In the genomic region with DNA sequence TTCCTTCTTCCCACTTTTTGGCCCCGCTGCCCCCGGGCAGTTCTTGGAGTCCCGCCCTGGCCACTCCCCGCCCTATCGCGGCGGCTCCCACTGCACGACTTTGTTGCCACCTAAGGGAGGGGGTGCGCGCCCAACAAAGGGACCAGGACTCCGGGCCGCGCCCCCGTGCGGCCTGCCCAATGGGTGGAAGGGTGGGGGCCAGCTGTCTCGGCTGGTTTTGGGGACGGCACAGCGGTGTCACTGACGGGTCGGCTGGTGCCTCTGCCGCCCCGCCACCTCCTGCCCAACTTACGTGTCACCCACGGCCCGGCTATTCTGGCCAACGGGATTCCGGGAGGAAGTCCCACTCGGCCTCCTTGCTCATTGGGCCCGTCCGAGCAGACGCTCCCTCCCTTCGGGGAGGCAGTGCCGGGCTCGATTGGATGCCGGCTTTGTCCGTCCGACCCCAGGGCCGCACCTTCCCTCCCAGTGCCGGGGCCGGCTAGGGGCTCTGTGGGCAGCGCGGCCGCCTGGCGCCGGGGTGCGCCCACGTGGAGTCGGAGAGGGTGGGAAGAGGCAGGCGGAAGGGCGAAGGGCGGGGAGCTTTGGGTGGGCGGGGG, we compare ENCODE assay signal across 8 cellular contexts. TPM values are rescaled to one million over a fixed set of nuclear protein-coding genes. Genes with fewer than 3 reads are reported as not detected.
A peak's percentile ranks its signal among the peaks of the same experiment; 100 is the strongest.
DNase-seq lines count a peak whose midpoint lies in the region; ATAC-seq, FAIRE-seq and TF ChIP-seq lines count a peak whose summit lies in the region.

Gene GOLIM4 (minus strand): TSS at position 314 of the 599 bp plus-strand sequence. CDS start 639 bp downstream, outside the sequence.

- peaks cover 0 to 7% (median 1%) of the 10 kb centered on the region in 4 experiments; a peak in 4 of 7 replicates for H3K4me1 ChIP-seq in H1 (replicated peaks in 1 of 4; ENCODE audit: control insufficient read depth in 3 of 4, insufficient read depth in 4 of 4, low read length in 3 of 4)

- H4K8ac ChIP-seq in H1 (ENCODE audit: extremely low read depth, insufficient read depth, low read length): peak within 1 kb of the TSS; percentile 57; the same call in 1 of the 2 replicates

- 0 out of 2 replicates have a peak within 1 kb of the TSS, but pooled peaks have one; percentile 88 for H2BK15ac ChIP-seq in H1 (ENCODE audit: low read length)

- peak within 1 kb of the TSS; percentile 99 for H4K91ac ChIP-seq in H1 (replicated peaks; ENCODE audit: insufficient read length, low read length)

- peaks cover 0 to 4% of the 10 kb centered on the region in 2 experiments for H4K20me1 ChIP-seq in H1 (replicated peaks in 1 of 2; ENCODE audit: control insufficient read depth in 1 of 2, insufficient read depth in 2 of 2, low read length in 2 of 2)

- no peaks in the 10 kb centered on the region for H3K27me3 ChIP-seq in H1 (replicated peaks in 1 of 4; ENCODE audit: control insufficient read depth in 3 of 4, extremely low read depth in 1 of 4, insufficient read depth in 3 of 4, low read length in 3 of 4)

- H3K4me3 ChIP-seq in H1 (ENCODE audit: extremely low read depth in 1 of 4, insufficient read depth in 2 of 4, low read depth in 3 of 4, low read length in 4 of 4): peak within 1 kb of the TSS; percentile 78 to 99 (median 86)

- WGBS in H1 (ENCODE audit: extremely low coverage in 1 of 2, insufficient coverage in 1 of 2, insufficient read length in 1 of 2, insufficient replicate concordance in 2 of 2, low coverage in 1 of 2, low lambda C conversion rate in 2 of 2, missing lambda C conversion rate in 1 of 2), 2 experiments: 2% methylated on average over 25 of the region's 52 CpGs; no CpG with 5 or more reads in 1 of the 2 experiments

- peak within 1 kb of the TSS; percentile 60 to 65 (median 64) for H3K9ac ChIP-seq in H1 (replicated peaks in 1 of 4; ENCODE audit: extremely low read depth in 1 of 4, low read depth in 3 of 4, low read length in 3 of 4)

- H2BK5ac ChIP-seq in H1 (ENCODE audit: low read depth, low read length): peak within 1 kb of the TSS; percentile 92

- TF ChIP-seq CTCF in H1 (IDR thresholded peaks at IDR 0.05; ENCODE audit: control extremely low read depth in 1 of 3, insufficient read depth in 1 of 3, low read depth in 1 of 3, low read length in 3 of 3): no peak

- TF ChIP-seq EP300 in H1 (IDR thresholded peaks at IDR 0.05; ENCODE audit: borderline replicate concordance in 1 of 2, low read depth in 2 of 2, low read length in 2 of 2): no peak

- peak within 1 kb of the TSS; percentile 97 for H2AFZ ChIP-seq in H1 (ENCODE audit: low read length)

- H3K23me2 ChIP-seq in H1 (ENCODE audit: low read depth, low read length): peaks cover 10% of the 10 kb centered on the region

- no peak within 1 kb of the TSS for H2AK5ac ChIP-seq in H1 (ENCODE audit: low read depth, low read length)

- peak within 1 kb of the TSS; percentile 43 for H3K14ac ChIP-seq in H1 (ENCODE audit: insufficient read length)

- H4K5ac ChIP-seq in H1 (ENCODE audit: insufficient read length, low read depth, low read length): peak within 1 kb of the TSS; percentile 81

- H2BK120ac ChIP-seq in H1 (replicated peaks; ENCODE audit: low read depth, low read length): no peak within 1 kb of the TSS

- H2BK20ac ChIP-seq in H1 (ENCODE audit: low read length): peak within 1 kb of the TSS; percentile 90; the same call in 1 of the 2 replicates

- ATAC-seq in GM19395 (IDR thresholded peaks at IDR 0.05; ENCODE audit: unreplicated experiment) (peak; percentile 80), HG03469 (IDR thresholded peaks at IDR 0.05; ENCODE audit: unreplicated experiment) (peak; percentile 80)

- no peak within 1 kb of the TSS for H3K23ac ChIP-seq in H1 (ENCODE audit: insufficient read length)

- H3K36me3 ChIP-seq in H1 (ENCODE audit: control insufficient read depth in 2 of 4, insufficient read depth in 4 of 4, low read length in 3 of 4): no peaks in the 10 kb centered on the region

- no peaks in the 10 kb centered on the region for H3K9me3 ChIP-seq in H1 (ENCODE audit: insufficient read depth in 2 of 2, low read depth in 1 of 2, low read length in 1 of 2)

- H3K4me2 ChIP-seq in H1 (ENCODE audit: insufficient read depth in 1 of 2, low read depth in 2 of 2, low read length in 2 of 2): peak within 1 kb of the TSS; percentile 86 to 94

- CTCF ChIA-PET in H1 (lab: Charles Lee; ENCODE audit: partially characterized antibody): interaction anchor here (0.6 to 2.4 kb wide), 8 partner anchors 9 to 634 kb away, joined by 4 to 7 read pairs (median 4); no protein-coding TSS in a partner anchor

- TF ChIP-seq POLR2A in H1 (IDR thresholded peaks at IDR 0.05; ENCODE audit: control extremely low read depth in 1 of 2, low read depth in 2 of 2, low read length in 2 of 2): no peak

- H3K4ac ChIP-seq in H1 (replicated peaks; ENCODE audit: insufficient read length, low read depth, low read length): peak within 1 kb of the TSS; percentile 96

- TF ChIP-seq RAD21 in H1 (IDR thresholded peaks at IDR 0.05 in 1 of 2, conservative IDR thresholded peaks at IDR 0.05 in 1 of 2; ENCODE audit: low read depth in 2 of 2, low read length in 2 of 2): no peak

- H2BK12ac ChIP-seq in H1 (ENCODE audit: low read depth, low read length): 0 out of 2 replicates have a peak within 1 kb of the TSS, but pooled peaks have one; percentile 72

- H3K56ac ChIP-seq in H1 (replicated peaks; ENCODE audit: insufficient read length, low read depth, low read length): peak within 1 kb of the TSS; percentile 73

- peaks cover 0 to 33% of the 10 kb centered on the region in 2 experiments; a peak in 2 of 4 replicates for H3K79me2 ChIP-seq in H1 (ENCODE audit: control insufficient read depth in 1 of 2, insufficient read depth in 2 of 2, low read length in 2 of 2)

- FAIRE-seq in H1 (lab: Jason Lieb, UNC): no peak

- POLR2A ChIA-PET in H1 (lab: Charles Lee; ENCODE audit: partially characterized antibody): interaction anchor here (1.1 to 1.2 kb wide), 2 partner anchors 8 to 10 kb away, joined by 3 read pairs; no protein-coding TSS in a partner anchor

- peak within 1 kb of the TSS; percentile 79 for H3K18ac ChIP-seq in H1 (ENCODE audit: extremely low read depth, low read length)

- peak; percentile 78 for DNase-seq in CMK (ENCODE audit: low read depth)
- DNase-seq in NCI-H526 treated with DMSO at 0.1 percent for 48 hours (lab: John Stamatoyannopoulos, UW): peak; percentile 85
- DNase-seq in activated CD4-positive, alpha-beta T cell treated with anti-CD3 and anti-CD28 coated beads, Interleukin-2, amount 50 U/mL, for 48 hours: peak; percentile 48 to 67
- peak; percentile 80 to 92 for DNase-seq in H1 (ENCODE audit: low read depth in 1 of 2, low spot score in 2 of 2)
- peak; percentile 98 for DNase-seq in medulla oblongata (ENCODE audit: extremely low spot score)
- DNase-seq in stimulated activated CD8-positive, alpha-beta memory T cell treated with anti-CD3 and anti-CD28 coated beads, Interleukin-15, amount 100 ng/mL, for 1 hour (ENCODE audit: low read depth): peak; percentile 13

- no peaks in the 10 kb centered on the region for H3K79me1 ChIP-seq in H1 (ENCODE audit: low read depth, low read length)

- peak within 1 kb of the TSS; percentile 31; the same call in 1 of the 2 replicates for H3K27ac ChIP-seq in H1 (ENCODE audit: low read depth, low read length)

TF ChIP-seq in H1, 55 proteins besides CTCF, POLR2A, EP300 and RAD21 (continues in another document):
- TF ChIP-seq MAFK (IDR thresholded peaks at IDR 0.05; ENCODE audit: low read depth, low read length) (no peak), RBBP5 (IDR thresholded peaks at IDR 0.05; ENCODE audit: borderline replicate concordance, low read depth, low read length) (peak; percentile 69; the same call in 1 of the 2 replicates), POU5F1 (IDR thresholded peaks at IDR 0.05; ENCODE audit: low read depth, low read length) (no peak), NRF1 (IDR thresholded peaks at IDR 0.05; ENCODE audit: low read depth, low read length) (no peak), SP1 (IDR thresholded peaks at IDR 0.05; ENCODE audit: low read depth, low read length) (peak; percentile 76), YY1 (IDR thresholded peaks at IDR 0.05; ENCODE audit: low read depth, low read length) (0 out of 2 replicates have a peak, but pooled peaks have one; percentile 9), SP4 (IDR thresholded peaks at IDR 0.05; ENCODE audit: low read length) (0 out of 2 replicates have a peak, but pooled peaks have one; percentile 27), CREB1 (IDR thresholded peaks at IDR 0.05) (peak; percentile 49)
- TF ChIP-seq, protein P1, sequence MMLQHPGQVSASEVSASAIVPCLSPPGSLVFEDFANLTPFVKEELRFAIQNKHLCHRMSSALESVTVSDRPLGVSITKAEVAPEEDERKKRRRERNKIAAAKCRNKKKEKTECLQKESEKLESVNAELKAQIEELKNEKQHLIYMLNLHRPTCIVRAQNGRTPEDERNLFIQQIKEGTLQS (IDR thresholded peaks at IDR 0.05; ENCODE audit: insufficient read depth, low read depth, low read length): no peak

RNA-seq across cellular contexts. Expression of gene GOLIM4, which starts in this region (rescaled TPM):
- 29.5 and 29.7 TPM in 2 replicates for total RNA-seq in H1 (2021; fragmentation: NEBNext Ultra II Directional; extraction: Animal tissue kit (Norgen Biotek cat#: 25700))
- 5.0 and 5.6 TPM in 2 replicates for polyA plus RNA-seq in H1 (2011; rRNA removed)
- polyA plus RNA-seq in H1 (2011; cell fraction: cytosol; rRNA removed): 12.9 TPM
- polyA plus RNA-seq in H1 (2011; cell fraction: nucleus; rRNA removed): 18.2 TPM
- 19.9 to 27.9 TPM (median 23.0 TPM) in 4 replicates for polyA plus RNA-seq in H1 (2012, experiment 1 of 2)
- polyA plus RNA-seq in H1 (2012, experiment 2 of 2): 1.3 TPM
- 37.5 TPM for polyA plus RNA-seq in H1 (2013, experiment 1 of 2)
- 42.2 TPM for polyA plus RNA-seq in H1 (2013, experiment 2 of 2)
- 11.9 and 15.9 TPM in 2 replicates for polyA minus RNA-seq in H1 (2011; rRNA and poly(A)+ RNA removed)
- polyA minus RNA-seq in H1 (2011; cell fraction: cytosol; rRNA and poly(A)+ RNA removed): 14.0 TPM
- 32.4 TPM for polyA minus RNA-seq in H1 (2011; cell fraction: nucleus; rRNA and poly(A)+ RNA removed)

Comparison
In these comparisons a context has a peak if more than half of its experiments do, and no peak if none do; other contexts are left out.
1. Peak in every context shown above with its lines: DNase-seq, ATAC-seq, H3K4me3 ChIP-seq and H3K27ac ChIP-seq.
2. DNase-seq: peak in every context shown above with its lines; median percentile 98 in medulla oblongata; 86 in H1; 85 in NCI-H526 treated with DMSO at 0.1 percent for 48 hours; 78 in CMK; 58 in activated CD4-positive, alpha-beta T cell treated with anti-CD3 and anti-CD28 coated beads, Interleukin-2, amount 50 U/mL, for 48 hours; 13 in stimulated activated CD8-positive, alpha-beta memory T cell treated with anti-CD3 and anti-CD28 coated beads, Interleukin-15, amount 100 ng/mL, for 1 hour.